Comparison of ENCODE assay signal across 1 cellular context in the genomic region with DNA sequence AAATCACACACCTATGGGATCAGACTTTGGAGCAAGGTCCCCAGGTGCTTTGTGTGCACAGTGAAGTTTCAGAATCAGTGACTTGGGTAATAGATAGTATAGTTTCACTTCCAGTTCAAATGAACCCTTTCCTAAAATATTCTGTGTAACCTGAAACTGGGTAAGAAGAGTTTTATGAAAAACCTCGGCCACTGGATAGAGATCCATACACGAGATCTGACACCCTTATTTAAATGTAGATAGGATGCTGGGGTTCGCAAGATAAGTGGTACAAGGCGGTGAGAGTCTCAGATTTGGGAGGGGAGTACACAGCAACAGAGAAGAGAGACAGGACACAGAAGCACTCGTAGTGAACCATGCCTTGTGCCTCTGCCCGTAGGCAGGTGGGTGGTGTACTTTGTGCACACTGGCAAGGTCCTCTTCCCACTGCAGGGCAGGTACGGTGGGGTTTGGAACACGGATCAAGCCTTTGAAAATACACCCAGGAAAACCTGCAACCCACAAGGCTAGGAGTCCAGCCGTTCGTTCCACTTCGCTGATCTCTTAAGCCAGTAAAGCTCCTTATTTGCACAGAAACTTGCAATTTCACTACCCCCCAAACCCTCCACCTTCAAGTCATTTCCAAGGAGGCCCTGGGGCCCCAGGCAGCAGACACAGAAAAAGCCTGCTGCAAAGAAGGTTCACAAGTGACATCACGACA.
TF ChIP-seq lines count a peak whose summit lies in the region.

No MANE protein-coding gene starts in this region.

TF ChIP-seq in GM12878, 131 proteins besides CTCF, POLR2A, EP300 and RAD21 (continued from another document and continues in another):
- TF ChIP-seq, protein P1, sequence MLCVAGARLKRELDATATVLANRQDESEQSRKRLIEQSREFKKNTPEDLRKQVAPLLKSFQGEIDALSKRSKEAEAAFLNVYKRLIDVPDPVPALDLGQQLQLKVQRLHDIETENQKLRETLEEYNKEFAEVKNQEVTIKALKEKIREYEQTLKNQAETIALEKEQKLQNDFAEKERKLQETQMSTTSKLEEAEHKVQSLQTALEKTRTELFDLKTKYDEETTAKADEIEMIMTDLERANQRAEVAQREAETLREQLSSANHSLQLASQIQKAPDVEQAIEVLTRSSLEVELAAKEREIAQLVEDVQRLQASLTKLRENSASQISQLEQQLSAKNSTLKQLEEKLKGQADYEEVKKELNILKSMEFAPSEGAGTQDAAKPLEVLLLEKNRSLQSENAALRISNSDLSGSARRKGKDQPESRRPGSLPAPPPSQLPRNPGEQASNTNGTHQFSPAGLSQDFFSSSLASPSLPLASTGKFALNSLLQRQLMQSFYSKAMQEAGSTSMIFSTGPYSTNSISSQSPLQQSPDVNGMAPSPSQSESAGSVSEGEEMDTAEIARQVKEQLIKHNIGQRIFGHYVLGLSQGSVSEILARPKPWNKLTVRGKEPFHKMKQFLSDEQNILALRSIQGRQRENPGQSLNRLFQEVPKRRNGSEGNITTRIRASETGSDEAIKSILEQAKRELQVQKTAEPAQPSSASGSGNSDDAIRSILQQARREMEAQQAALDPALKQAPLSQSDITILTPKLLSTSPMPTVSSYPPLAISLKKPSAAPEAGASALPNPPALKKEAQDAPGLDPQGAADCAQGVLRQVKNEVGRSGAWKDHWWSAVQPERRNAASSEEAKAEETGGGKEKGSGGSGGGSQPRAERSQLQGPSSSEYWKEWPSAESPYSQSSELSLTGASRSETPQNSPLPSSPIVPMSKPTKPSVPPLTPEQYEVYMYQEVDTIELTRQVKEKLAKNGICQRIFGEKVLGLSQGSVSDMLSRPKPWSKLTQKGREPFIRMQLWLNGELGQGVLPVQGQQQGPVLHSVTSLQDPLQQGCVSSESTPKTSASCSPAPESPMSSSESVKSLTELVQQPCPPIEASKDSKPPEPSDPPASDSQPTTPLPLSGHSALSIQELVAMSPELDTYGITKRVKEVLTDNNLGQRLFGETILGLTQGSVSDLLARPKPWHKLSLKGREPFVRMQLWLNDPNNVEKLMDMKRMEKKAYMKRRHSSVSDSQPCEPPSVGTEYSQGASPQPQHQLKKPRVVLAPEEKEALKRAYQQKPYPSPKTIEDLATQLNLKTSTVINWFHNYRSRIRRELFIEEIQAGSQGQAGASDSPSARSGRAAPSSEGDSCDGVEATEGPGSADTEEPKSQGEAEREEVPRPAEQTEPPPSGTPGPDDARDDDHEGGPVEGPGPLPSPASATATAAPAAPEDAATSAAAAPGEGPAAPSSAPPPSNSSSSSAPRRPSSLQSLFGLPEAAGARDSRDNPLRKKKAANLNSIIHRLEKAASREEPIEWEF (IDR thresholded peaks at IDR 0.05; ENCODE audit: insufficient replicate concordance, low read depth, low read length) = no peak
- TF ChIP-seq, protein P2, sequence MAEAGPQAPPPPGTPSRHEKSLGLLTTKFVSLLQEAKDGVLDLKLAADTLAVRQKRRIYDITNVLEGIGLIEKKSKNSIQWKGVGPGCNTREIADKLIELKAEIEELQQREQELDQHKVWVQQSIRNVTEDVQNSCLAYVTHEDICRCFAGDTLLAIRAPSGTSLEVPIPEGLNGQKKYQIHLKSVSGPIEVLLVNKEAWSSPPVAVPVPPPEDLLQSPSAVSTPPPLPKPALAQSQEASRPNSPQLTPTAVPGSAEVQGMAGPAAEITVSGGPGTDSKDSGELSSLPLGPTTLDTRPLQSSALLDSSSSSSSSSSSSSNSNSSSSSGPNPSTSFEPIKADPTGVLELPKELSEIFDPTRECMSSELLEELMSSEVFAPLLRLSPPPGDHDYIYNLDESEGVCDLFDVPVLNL (IDR thresholded peaks at IDR 0.05; ENCODE audit: low read depth, low read length) = no peak
- TF ChIP-seq, protein P3, sequence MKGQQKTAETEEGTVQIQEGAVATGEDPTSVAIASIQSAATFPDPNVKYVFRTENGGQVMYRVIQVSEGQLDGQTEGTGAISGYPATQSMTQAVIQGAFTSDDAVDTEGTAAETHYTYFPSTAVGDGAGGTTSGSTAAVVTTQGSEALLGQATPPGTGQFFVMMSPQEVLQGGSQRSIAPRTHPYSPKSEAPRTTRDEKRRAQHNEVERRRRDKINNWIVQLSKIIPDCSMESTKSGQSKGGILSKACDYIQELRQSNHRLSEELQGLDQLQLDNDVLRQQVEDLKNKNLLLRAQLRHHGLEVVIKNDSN (IDR thresholded peaks at IDR 0.05; ENCODE audit: borderline replicate concordance, extremely low read length, insufficient read depth, low read depth, low read length) = no peak
- TF ChIP-seq SIN3A (IDR thresholded peaks at IDR 0.05; ENCODE audit: low read depth, low read length) (no peak), IRF4 (IDR thresholded peaks at IDR 0.05; ENCODE audit: low read depth, low read length) (0 out of 2 replicates have a peak, but pooled peaks have one; percentile 10), YBX1 (IDR thresholded peaks at IDR 0.05) (no peak), ZNF207 (IDR thresholded peaks at IDR 0.05; ENCODE audit: borderline replicate concordance) (no peak), IKZF1 (conservative IDR thresholded peaks at IDR 0.05) (peak; percentile 50), GATAD2B (conservative IDR thresholded peaks at IDR 0.05; ENCODE audit: low read depth) (no peak), CHD4 (IDR thresholded peaks at IDR 0.05) (no peak), ATF7 (IDR thresholded peaks at IDR 0.05; ENCODE audit: low read depth) (no peak), RCOR1 (conservative IDR thresholded peaks at IDR 0.05; ENCODE audit: low read depth, low read length) (no peak), EGR1 (IDR thresholded peaks at IDR 0.05; ENCODE audit: borderline replicate concordance in 1 of 2, low read depth in 2 of 2, low read length in 2 of 2) (no peak), IKZF2 (IDR thresholded peaks at IDR 0.05) (peak; percentile 50 to 69), WRNIP1 (IDR thresholded peaks at IDR 0.05; ENCODE audit: borderline replicate concordance, low read depth, low read length) (no peak), CBFB (IDR thresholded peaks at IDR 0.05; ENCODE audit: low read depth) (no peak), KLF5 (IDR thresholded peaks at IDR 0.05; ENCODE audit: partially characterized antibody) (no peak), YY1 (IDR thresholded peaks at IDR 0.05; ENCODE audit: low read depth, low read length) (no peak), FOXK2 (IDR thresholded peaks at IDR 0.05) (no peak), STAT1 (conservative IDR thresholded peaks at IDR 0.05) (no peak), ZNF274 (IDR thresholded peaks at IDR 0.05; ENCODE audit: insufficient read depth, insufficient read length) (no peak), STAT3 (IDR thresholded peaks at IDR 0.05; ENCODE audit: low read depth, low read length) (no peak), RBBP5 (conservative IDR thresholded peaks at IDR 0.05) (no peak), TCF3 (IDR thresholded peaks at IDR 0.05; ENCODE audit: borderline replicate concordance, insufficient read depth, low read depth, low read length) (no peak), NFXL1 (IDR thresholded peaks at IDR 0.05; ENCODE audit: borderline replicate concordance) (no peak), SPI1 (IDR thresholded peaks at IDR 0.05; ENCODE audit: borderline replicate concordance, insufficient read depth, low read depth, low read length) (peak; percentile 61), KDM1A (IDR thresholded peaks at IDR 0.05; ENCODE audit: borderline replicate concordance) (no peak)
- TF ChIP-seq, protein P4, sequence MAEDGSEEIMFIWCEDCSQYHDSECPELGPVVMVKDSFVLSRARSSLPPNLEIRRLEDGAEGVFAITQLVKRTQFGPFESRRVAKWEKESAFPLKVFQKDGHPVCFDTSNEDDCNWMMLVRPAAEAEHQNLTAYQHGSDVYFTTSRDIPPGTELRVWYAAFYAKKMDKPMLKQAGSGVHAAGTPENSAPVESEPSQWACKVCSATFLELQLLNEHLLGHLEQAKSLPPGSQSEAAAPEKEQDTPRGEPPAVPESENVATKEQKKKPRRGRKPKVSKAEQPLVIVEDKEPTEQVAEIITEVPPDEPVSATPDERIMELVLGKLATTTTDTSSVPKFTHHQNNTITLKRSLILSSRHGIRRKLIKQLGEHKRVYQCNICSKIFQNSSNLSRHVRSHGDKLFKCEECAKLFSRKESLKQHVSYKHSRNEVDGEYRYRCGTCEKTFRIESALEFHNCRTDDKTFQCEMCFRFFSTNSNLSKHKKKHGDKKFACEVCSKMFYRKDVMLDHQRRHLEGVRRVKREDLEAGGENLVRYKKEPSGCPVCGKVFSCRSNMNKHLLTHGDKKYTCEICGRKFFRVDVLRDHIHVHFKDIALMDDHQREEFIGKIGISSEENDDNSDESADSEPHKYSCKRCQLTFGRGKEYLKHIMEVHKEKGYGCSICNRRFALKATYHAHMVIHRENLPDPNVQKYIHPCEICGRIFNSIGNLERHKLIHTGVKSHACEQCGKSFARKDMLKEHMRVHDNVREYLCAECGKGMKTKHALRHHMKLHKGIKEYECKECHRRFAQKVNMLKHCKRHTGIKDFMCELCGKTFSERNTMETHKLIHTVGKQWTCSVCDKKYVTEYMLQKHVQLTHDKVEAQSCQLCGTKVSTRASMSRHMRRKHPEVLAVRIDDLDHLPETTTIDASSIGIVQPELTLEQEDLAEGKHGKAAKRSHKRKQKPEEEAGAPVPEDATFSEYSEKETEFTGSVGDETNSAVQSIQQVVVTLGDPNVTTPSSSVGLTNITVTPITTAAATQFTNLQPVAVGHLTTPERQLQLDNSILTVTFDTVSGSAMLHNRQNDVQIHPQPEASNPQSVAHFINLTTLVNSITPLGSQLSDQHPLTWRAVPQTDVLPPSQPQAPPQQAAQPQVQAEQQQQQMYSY (CRISPR knock-in tag; IDR thresholded peaks at IDR 0.05) = no peak
- TF ChIP-seq, protein P5, sequence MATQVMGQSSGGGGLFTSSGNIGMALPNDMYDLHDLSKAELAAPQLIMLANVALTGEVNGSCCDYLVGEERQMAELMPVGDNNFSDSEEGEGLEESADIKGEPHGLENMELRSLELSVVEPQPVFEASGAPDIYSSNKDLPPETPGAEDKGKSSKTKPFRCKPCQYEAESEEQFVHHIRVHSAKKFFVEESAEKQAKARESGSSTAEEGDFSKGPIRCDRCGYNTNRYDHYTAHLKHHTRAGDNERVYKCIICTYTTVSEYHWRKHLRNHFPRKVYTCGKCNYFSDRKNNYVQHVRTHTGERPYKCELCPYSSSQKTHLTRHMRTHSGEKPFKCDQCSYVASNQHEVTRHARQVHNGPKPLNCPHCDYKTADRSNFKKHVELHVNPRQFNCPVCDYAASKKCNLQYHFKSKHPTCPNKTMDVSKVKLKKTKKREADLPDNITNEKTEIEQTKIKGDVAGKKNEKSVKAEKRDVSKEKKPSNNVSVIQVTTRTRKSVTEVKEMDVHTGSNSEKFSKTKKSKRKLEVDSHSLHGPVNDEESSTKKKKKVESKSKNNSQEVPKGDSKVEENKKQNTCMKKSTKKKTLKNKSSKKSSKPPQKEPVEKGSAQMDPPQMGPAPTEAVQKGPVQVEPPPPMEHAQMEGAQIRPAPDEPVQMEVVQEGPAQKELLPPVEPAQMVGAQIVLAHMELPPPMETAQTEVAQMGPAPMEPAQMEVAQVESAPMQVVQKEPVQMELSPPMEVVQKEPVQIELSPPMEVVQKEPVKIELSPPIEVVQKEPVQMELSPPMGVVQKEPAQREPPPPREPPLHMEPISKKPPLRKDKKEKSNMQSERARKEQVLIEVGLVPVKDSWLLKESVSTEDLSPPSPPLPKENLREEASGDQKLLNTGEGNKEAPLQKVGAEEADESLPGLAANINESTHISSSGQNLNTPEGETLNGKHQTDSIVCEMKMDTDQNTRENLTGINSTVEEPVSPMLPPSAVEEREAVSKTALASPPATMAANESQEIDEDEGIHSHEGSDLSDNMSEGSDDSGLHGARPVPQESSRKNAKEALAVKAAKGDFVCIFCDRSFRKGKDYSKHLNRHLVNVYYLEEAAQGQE (IDR thresholded peaks at IDR 0.05; ENCODE audit: low read depth, low read length) = no peak
- TF ChIP-seq, protein P6, sequence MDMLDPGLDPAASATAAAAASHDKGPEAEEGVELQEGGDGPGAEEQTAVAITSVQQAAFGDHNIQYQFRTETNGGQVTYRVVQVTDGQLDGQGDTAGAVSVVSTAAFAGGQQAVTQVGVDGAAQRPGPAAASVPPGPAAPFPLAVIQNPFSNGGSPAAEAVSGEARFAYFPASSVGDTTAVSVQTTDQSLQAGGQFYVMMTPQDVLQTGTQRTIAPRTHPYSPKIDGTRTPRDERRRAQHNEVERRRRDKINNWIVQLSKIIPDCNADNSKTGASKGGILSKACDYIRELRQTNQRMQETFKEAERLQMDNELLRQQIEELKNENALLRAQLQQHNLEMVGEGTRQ (IDR thresholded peaks at IDR 0.05; ENCODE audit: borderline replicate concordance, low read depth, low read length) = no peak
- TF ChIP-seq, protein P7, sequence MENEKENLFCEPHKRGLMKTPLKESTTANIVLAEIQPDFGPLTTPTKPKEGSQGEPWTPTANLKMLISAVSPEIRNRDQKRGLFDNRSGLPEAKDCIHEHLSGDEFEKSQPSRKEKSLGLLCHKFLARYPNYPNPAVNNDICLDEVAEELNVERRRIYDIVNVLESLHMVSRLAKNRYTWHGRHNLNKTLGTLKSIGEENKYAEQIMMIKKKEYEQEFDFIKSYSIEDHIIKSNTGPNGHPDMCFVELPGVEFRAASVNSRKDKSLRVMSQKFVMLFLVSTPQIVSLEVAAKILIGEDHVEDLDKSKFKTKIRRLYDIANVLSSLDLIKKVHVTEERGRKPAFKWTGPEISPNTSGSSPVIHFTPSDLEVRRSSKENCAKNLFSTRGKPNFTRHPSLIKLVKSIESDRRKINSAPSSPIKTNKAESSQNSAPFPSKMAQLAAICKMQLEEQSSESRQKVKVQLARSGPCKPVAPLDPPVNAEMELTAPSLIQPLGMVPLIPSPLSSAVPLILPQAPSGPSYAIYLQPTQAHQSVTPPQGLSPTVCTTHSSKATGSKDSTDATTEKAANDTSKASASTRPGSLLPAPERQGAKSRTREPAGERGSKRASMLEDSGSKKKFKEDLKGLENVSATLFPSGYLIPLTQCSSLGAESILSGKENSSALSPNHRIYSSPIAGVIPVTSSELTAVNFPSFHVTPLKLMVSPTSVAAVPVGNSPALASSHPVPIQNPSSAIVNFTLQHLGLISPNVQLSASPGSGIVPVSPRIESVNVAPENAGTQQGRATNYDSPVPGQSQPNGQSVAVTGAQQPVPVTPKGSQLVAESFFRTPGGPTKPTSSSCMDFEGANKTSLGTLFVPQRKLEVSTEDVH (IDR thresholded peaks at IDR 0.05; ENCODE audit: low read depth, partially characterized antibody) = no peak
- TF ChIP-seq, protein P8, sequence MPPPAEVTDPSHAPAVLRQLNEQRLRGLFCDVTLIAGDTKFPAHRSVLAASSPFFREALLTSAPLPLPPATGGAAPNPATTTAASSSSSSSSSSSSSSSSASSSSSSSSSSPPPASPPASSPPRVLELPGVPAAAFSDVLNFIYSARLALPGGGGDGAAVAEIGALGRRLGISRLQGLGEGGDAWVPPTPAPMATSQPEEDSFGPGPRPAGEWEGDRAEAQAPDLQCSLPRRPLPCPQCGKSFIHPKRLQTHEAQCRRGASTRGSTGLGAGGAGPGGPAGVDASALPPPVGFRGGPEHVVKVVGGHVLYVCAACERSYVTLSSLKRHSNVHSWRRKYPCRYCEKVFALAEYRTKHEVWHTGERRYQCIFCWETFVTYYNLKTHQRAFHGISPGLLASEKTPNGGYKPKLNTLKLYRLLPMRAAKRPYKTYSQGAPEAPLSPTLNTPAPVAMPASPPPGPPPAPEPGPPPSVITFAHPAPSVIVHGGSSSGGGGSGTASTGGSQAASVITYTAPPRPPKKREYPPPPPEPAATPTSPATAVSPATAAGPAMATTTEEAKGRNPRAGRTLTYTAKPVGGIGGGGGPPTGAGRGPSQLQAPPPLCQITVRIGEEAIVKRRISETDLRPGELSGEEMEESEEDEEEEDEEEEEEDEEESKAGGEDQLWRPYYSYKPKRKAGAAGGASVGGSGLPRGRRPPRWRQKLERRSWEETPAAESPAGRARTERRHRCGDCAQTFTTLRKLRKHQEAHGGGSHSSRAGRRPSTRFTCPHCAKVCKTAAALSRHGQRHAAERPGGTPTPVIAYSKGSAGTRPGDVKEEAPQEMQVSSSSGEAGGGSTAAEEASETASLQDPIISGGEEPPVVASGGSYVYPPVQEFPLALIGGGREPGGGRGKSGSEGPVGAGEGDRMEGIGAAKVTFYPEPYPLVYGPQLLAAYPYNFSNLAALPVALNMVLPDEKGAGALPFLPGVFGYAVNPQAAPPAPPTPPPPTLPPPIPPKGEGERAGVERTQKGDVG (CRISPR knock-in tag; IDR thresholded peaks at IDR 0.05) = no peak
